7 cellular contexts compared by ENCODE assay signal in genomic region chr17:27494192-27495091, GRCh38. TPM values are rescaled to one million over a fixed set of nuclear protein-coding genes. Genes with fewer than 3 reads are reported as not detected.
A peak's percentile ranks its signal among the peaks of the same experiment; 100 is the strongest.
DNase-seq lines count a peak whose midpoint lies in the region; ATAC-seq and TF ChIP-seq lines count a peak whose summit lies in the region.

No MANE protein-coding gene starts in this region.

- peaks cover 4% of the 10 kb centered on the region for H3K23me2 ChIP-seq in H9 (ENCODE audit: insufficient read length, low read depth, low read length, poor library complexity, severe bottlenecking)

- DNase-seq in H9 (peak; percentile 67), SK-MEL-5 (ENCODE audit: low read depth, low spot score) (peak; percentile 15), globus pallidus (ENCODE audit: low spot score) (peak; percentile 73), osteoblast (ENCODE audit: insufficient read length, low spot score, missing footprints) (no peak), COR-L47 (lab: John Stamatoyannopoulos, UW) (no peak), NK-92 (lab: John Stamatoyannopoulos, UW; ENCODE audit: unreplicated experiment) (no peak)

- H3K9me3 ChIP-seq in H9 (ENCODE audit: control insufficient read depth, low read depth, low read length): no peaks in the 10 kb centered on the region
- no peaks in the 10 kb centered on the region for H3K9me3 ChIP-seq in osteoblast (ENCODE audit: low read depth, low read length)

- no peak for ATAC-seq in GM19455 (IDR thresholded peaks at IDR 0.05; ENCODE audit: unreplicated experiment)

- no peak overlapping the region for H4K5ac ChIP-seq in H9 (ENCODE audit: insufficient read length, low read depth, low read length)

- no peaks in the 10 kb centered on the region for H3K36me3 ChIP-seq in osteoblast (ENCODE audit: insufficient read depth, low read length)

- peaks cover under 1 to 9% (median 4%) of the 10 kb centered on the region in 3 experiments for H3K36me3 Mint-ChIP-seq in H9 (ENCODE audit: insufficient read depth in 1 of 3, low read depth in 3 of 3)

- H3K27me3 ChIP-seq in H9 (ENCODE audit: insufficient read depth, low read length) (no peaks in the 10 kb centered on the region), osteoblast (ENCODE audit: insufficient read depth, low read length) (peaks cover 3% of the 10 kb centered on the region)

- H3K4me2 ChIP-seq in H9 (ENCODE audit: insufficient read depth, insufficient read length, low read length) (no peak overlapping the region), osteoblast (ENCODE audit: insufficient read depth, low read length) (peak overlapping the region; percentile 42)

- peaks cover 8% of the 10 kb centered on the region for H3K79me1 ChIP-seq in H9 (ENCODE audit: insufficient read depth, low read depth, low read length, poor library complexity, severe bottlenecking)

- H3K4me1 ChIP-seq in H9 (ENCODE audit: insufficient read depth, low read length) (peaks cover 33% of the 10 kb centered on the region; the same call in 1 of the 2 replicates), osteoblast (ENCODE audit: insufficient read depth, low read length) (peaks cover 3% of the 10 kb centered on the region)

- no peak overlapping the region for H3K14ac ChIP-seq in H9 (ENCODE audit: insufficient read depth, low read length)

- H3K4me3 Mint-ChIP-seq in H9: peak overlapping the region in 1 of 2 experiments; percentile 50; a peak in 2 of 5 replicates

- no peaks in the 10 kb centered on the region for H4K20me1 ChIP-seq in H9 (ENCODE audit: control insufficient read depth, insufficient read depth, insufficient read length)
- peaks cover 2% of the 10 kb centered on the region for H4K20me1 ChIP-seq in osteoblast (ENCODE audit: insufficient read depth, low read length)

- H2AK5ac ChIP-seq in H9 (ENCODE audit: insufficient read length, low read length): no peak overlapping the region

- 0 out of 5 replicates have a peak, but pooled peaks cover 0 to 2% of the 10 kb centered on the region in 2 experiments for H3K9me3 Mint-ChIP-seq in H9

- H3K27ac Mint-ChIP-seq in H9: peak overlapping the region; percentile 69 to 90 (median 74)

- H2BK12ac ChIP-seq in H9 (ENCODE audit: insufficient read length, low read depth, low read length): no peak overlapping the region

- H3K18ac ChIP-seq in H9 (ENCODE audit: insufficient read length, low read depth, low read length): no peak overlapping the region

- no peak overlapping the region for H4K91ac ChIP-seq in H9 (ENCODE audit: insufficient read length, low read depth, low read length)

- H3K4me1 Mint-ChIP-seq in H9: peaks cover 88% of the 10 kb centered on the region in 2 experiments

- H2BK15ac ChIP-seq in H9 (ENCODE audit: low read depth, low read length): no peak overlapping the region

- H3K27ac ChIP-seq in H9 (ENCODE audit: insufficient read length, low read depth, low read length) (no peak overlapping the region), osteoblast (ENCODE audit: low read depth, low read length) (no peak overlapping the region)

- WGBS in H9 (ENCODE audit: extremely low coverage, insufficient read length, low lambda C conversion rate): no CpG with 5 or more reads among the region's 19 CpGs

- H3T11ph ChIP-seq in H9 (ENCODE audit: low read length): no peak overlapping the region

- no peak overlapping the region for H4K8ac ChIP-seq in H9 (replicated peaks; ENCODE audit: insufficient read length, low read depth, low read length)

- no peak overlapping the region for H2BK20ac ChIP-seq in H9 (ENCODE audit: low read depth, low read length, poor library complexity, severe bottlenecking)

- H3K27me3 Mint-ChIP-seq in H9 (ENCODE audit: low read depth): no peaks in the 10 kb centered on the region

- TF ChIP-seq CTCF in H9 (conservative IDR thresholded peaks at IDR 0.05) (peak; percentile 47; the same call in 2 of the 3 replicates), osteoblast (IDR thresholded peaks at IDR 0.05; ENCODE audit: extremely low read depth, low read depth, low read length) (peak; percentile 37)

- H2AFZ ChIP-seq in H9 (ENCODE audit: low read length) (no peak overlapping the region), osteoblast (ENCODE audit: low read length) (no peak overlapping the region)

- no peak overlapping the region for H2BK120ac ChIP-seq in H9 (ENCODE audit: low read depth, low read length, poor library complexity, severe bottlenecking)

- no peak overlapping the region for H3K56ac ChIP-seq in H9 (ENCODE audit: insufficient read length, low read depth, low read length)

- H2BK5ac ChIP-seq in H9 (ENCODE audit: insufficient read length, low read length): no peak overlapping the region

- peaks cover 1% of the 10 kb centered on the region; the same call in 1 of the 2 replicates for H3K79me2 ChIP-seq in H9 (ENCODE audit: insufficient read depth, low read length)
- no peaks in the 10 kb centered on the region for H3K79me2 ChIP-seq in osteoblast (ENCODE audit: insufficient read depth, low read length)

- in situ Hi-C loops in SK-MEL-5 (cut with HindIII; ENCODE audit: low pct_unique_long_range_greater_than_20kb, low sequenced_read_pairs): no loop called here

- no peak overlapping the region for H3K9ac ChIP-seq in H9 (ENCODE audit: extremely low read depth, insufficient read length, low read length)

- H3K4ac ChIP-seq in H9 (ENCODE audit: low read depth, low read length): no peak overlapping the region

- no peak overlapping the region for H3K23ac ChIP-seq in H9 (ENCODE audit: insufficient read length, low read depth, low read length)

- H3K4me3 ChIP-seq in osteoblast (ENCODE audit: insufficient read depth, low read length): peak overlapping the region; percentile 39

RNA-seq across cellular contexts. Expression of gene KSR1, which starts 38.2 kb away (rescaled TPM):
- total RNA-seq in H9 (2021) (43.5 and 44.9 TPM in 2 replicates), osteoblast (6.2 and 6.5 TPM in 2 replicates)
- total RNA-seq in SK-MEL-5 (2014; rRNA removed; shearing (Covaris generic)): 4.4 and 4.7 TPM in 2 replicates
- polyA plus RNA-seq in SK-MEL-5 (2015; cell fraction: cytosol; rRNA removed): 10.2 and 24.2 TPM in 2 replicates
- polyA plus RNA-seq in SK-MEL-5 (2015; cell fraction: nucleus; rRNA removed): 62.1 and 95.8 TPM in 2 replicates

Comparison
In these comparisons a context has a peak if more than half of its experiments do, and no peak if none do; other contexts are left out.
1. DNase-seq: peak in H9 (single experiment), SK-MEL-5 (single experiment) and globus pallidus (single experiment); none in osteoblast (single experiment), COR-L47 (single experiment) and NK-92 (single experiment).